8 cellular contexts compared by ENCODE assay signal in the genomic region with DNA sequence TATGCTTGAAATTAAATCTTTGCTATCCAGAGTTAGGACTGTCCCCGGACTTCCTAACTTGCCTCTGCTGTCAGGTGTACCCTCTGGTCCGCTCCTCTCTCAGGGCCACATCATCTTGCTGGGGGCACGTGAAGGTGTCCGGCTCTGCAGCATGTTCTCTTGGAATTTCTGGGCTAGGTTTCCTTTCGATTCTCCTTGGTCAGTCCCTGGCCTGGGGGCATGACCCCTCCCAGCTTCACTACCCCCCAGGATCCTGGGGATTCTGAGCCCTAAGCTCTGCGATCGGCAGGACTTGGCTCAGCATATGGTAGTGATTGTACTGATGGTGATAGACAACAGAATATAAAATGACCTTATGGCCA. TPM values are rescaled to one million over a fixed set of nuclear protein-coding genes. Genes with fewer than 3 reads are reported as not detected.
DNase-seq lines count a peak whose midpoint lies in the region; TF ChIP-seq lines count a peak whose summit lies in the region.

No MANE protein-coding gene starts in this region.

- BruUV-seq in Caco-2 (replicated peaks; lab: Mats Ljungman, UMichigan), result TSS peak; percentile 87
- no TSS peak for BruUV-seq in OCI-LY7 (replicated peaks; lab: Mats Ljungman, UMichigan)

- H3K27ac Mint-ChIP-seq in Caco-2 (ENCODE audit: unreplicated experiment) (peak overlapping the region; percentile 91), endodermal cell (peak overlapping the region; percentile 99)

- H3K9me2 ChIP-seq in OCI-LY7 (ENCODE audit: insufficient read depth, low read length), result no peaks in the 10 kb centered on the region

- no peaks in the 10 kb centered on the region for H4K20me1 ChIP-seq in OCI-LY7 (ENCODE audit: insufficient read depth, low read length)

- H3K9me3 Mint-ChIP-seq in Caco-2 (ENCODE audit: unreplicated experiment), result no peaks in the 10 kb centered on the region
- no peaks in the 10 kb centered on the region for H3K9me3 Mint-ChIP-seq in endodermal cell

- H3K4me2 ChIP-seq in OCI-LY7 (ENCODE audit: low read length), result peak overlapping the region; percentile 60
- peak overlapping the region; percentile 70 for H3K4me2 ChIP-seq in parathyroid adenoma (ENCODE audit: low read length)

- intact Hi-C loops in Caco-2 (cut with micrococcal nuclease; ENCODE audit: unreplicated experiment), result no loop called here
- intact Hi-C loops in OCI-LY7 (cut with micrococcal nuclease; ENCODE audit: unreplicated experiment), result no loop called here

- peaks cover 15% of the 10 kb centered on the region for H3K4me1 ChIP-seq in Caco-2
- H3K4me1 ChIP-seq in OCI-LY7 (ENCODE audit: insufficient read depth, low read length, poor library complexity, severe bottlenecking), result peaks cover 18% of the 10 kb centered on the region
- H3K4me1 ChIP-seq in endodermal cell (ENCODE audit: control insufficient read depth, insufficient read depth, low read length), result no peaks in the 10 kb centered on the region
- H3K4me1 ChIP-seq in parathyroid adenoma, result peaks cover 15% of the 10 kb centered on the region

- H3K9ac ChIP-seq in endodermal cell (ENCODE audit: extremely low read depth, low read length, poor library complexity, severe bottlenecking) (no peak overlapping the region), parathyroid adenoma (no peak overlapping the region)

- H3K27me3 Mint-ChIP-seq in Caco-2 (ENCODE audit: insufficient read depth, unreplicated experiment) (no peaks in the 10 kb centered on the region), endodermal cell (ENCODE audit: insufficient read depth) (peaks cover 5% of the 10 kb centered on the region)

- no peaks in the 10 kb centered on the region for H3K79me2 ChIP-seq in OCI-LY7 (ENCODE audit: insufficient read depth, low read depth, low read length)
- no peaks in the 10 kb centered on the region for H3K79me2 ChIP-seq in parathyroid adenoma

- H3K27me3 ChIP-seq in Caco-2 (replicated peaks; ENCODE audit: control insufficient read depth, insufficient read depth, low read length) (no peaks in the 10 kb centered on the region), endodermal cell (ENCODE audit: control insufficient read depth, insufficient read depth, low read length, poor library complexity, severe bottlenecking) (no peaks in the 10 kb centered on the region), parathyroid adenoma (ENCODE audit: control insufficient read depth, insufficient read depth, low read length) (no peaks in the 10 kb centered on the region)

- CTCF ChIA-PET in Caco-2 (lab: Charles Lee), result interaction anchor here (0.5 to 1.6 kb wide), 6 partner anchors 27 to 188 kb away, joined by 3 to 5 read pairs (median 4); partner anchors contain the start of gene LSM14A
- CTCF ChIA-PET in OCI-LY7 (lab: Charles Lee; ENCODE audit: unreplicated experiment), result no interaction called here

- 94 to 100% methylated on average over 2 to 7 of the region's 7 CpGs for WGBS in endodermal cell (ENCODE audit: insufficient coverage in 1 of 2, insufficient read length in 1 of 2), 2 experiments

- H3K4me1 Mint-ChIP-seq in Caco-2 (ENCODE audit: low read depth, unreplicated experiment) (peaks cover 31% of the 10 kb centered on the region), endodermal cell (peaks cover 19% of the 10 kb centered on the region)

- H2AFZ ChIP-seq in OCI-LY7 (ENCODE audit: low read length) (peak overlapping the region; percentile 93; the same call in 1 of the 2 replicates), parathyroid adenoma (peak overlapping the region; percentile 93)

- H3K27ac ChIP-seq in OCI-LY7 (ENCODE audit: low read depth, low read length, poor library complexity, severe bottlenecking), result no peak overlapping the region
- H3K27ac ChIP-seq in endodermal cell (ENCODE audit: low read depth, low read length), result peak overlapping the region; percentile 67
- peak overlapping the region; percentile 87 for H3K27ac ChIP-seq in parathyroid adenoma

- H3K9me3 ChIP-seq in Caco-2 (no peaks in the 10 kb centered on the region), OCI-LY7 (ENCODE audit: low read length) (no peaks in the 10 kb centered on the region), endodermal cell (ENCODE audit: control insufficient read depth, low read length) (no peaks in the 10 kb centered on the region), parathyroid adenoma (ENCODE audit: control insufficient read depth, low read length) (no peaks in the 10 kb centered on the region)

- POLR2A ChIA-PET in Caco-2 (lab: Charles Lee), result interaction anchor here (0.6 kb wide), 2 partner anchors 9 to 27 kb away, joined by 3 to 4 read pairs; no protein-coding TSS in a partner anchor
- POLR2A ChIA-PET in OCI-LY7 (lab: Charles Lee), result interaction anchor here (0.6 kb wide), 1 partner anchor 103 kb away, joined by 3 read pairs; no protein-coding TSS in a partner anchor

- H3K4me3 Mint-ChIP-seq in Caco-2 (ENCODE audit: unreplicated experiment) (peak overlapping the region; percentile 92), endodermal cell (peak overlapping the region; percentile 78)

- H3K4me3 ChIP-seq in Caco-2 (ENCODE audit: low read depth, low read length) (peak overlapping the region; percentile 33), OCI-LY7 (ENCODE audit: low read depth, low read length, poor library complexity, severe bottlenecking) (peak overlapping the region; percentile 64), endodermal cell (ENCODE audit: low read length) (peak overlapping the region; percentile 85), parathyroid adenoma (ENCODE audit: low read depth, low read length) (peak overlapping the region; percentile 45)

- DNase-seq in Caco-2 (peak in 1 of 2 experiments; percentile 13), OCI-LY7 (ENCODE audit: low spot score) (no peak), endodermal cell (no peak), mucosa of gallbladder (ENCODE audit: low spot score) (no peak), DMS79 (lab: John Stamatoyannopoulos, UW) (no peak), SKM-1 (lab: John Stamatoyannopoulos, UW; ENCODE audit: unreplicated experiment) (no peak), NCI-H2029 (lab: John Stamatoyannopoulos, UW) (no peak)

- no peak for TF ChIP-seq CTCF in Caco-2 (IDR thresholded peaks at IDR 0.05; ENCODE audit: insufficient read depth in 1 of 2, low read depth in 1 of 2, low read length in 1 of 2, severe bottlenecking in 1 of 2, unreplicated experiment in 1 of 2)
- TF ChIP-seq CTCF in OCI-LY7 (conservative IDR thresholded peaks at IDR 0.05; ENCODE audit: low read length), result no peak
- no peak for TF ChIP-seq CTCF in endodermal cell (conservative IDR thresholded peaks at IDR 0.05)
- no peak for TF ChIP-seq CTCF in parathyroid adenoma (IDR thresholded peaks at IDR 0.05)

- H3K36me3 Mint-ChIP-seq in Caco-2 (ENCODE audit: insufficient read depth, unreplicated experiment), result peaks cover 29% of the 10 kb centered on the region
- H3K36me3 Mint-ChIP-seq in endodermal cell (ENCODE audit: low read depth), result peaks cover 2% of the 10 kb centered on the region

- H3K36me3 ChIP-seq in Caco-2 (ENCODE audit: control insufficient read depth, insufficient read depth, low read length) (no peaks in the 10 kb centered on the region), OCI-LY7 (ENCODE audit: insufficient read depth, low read length) (peaks cover 3% of the 10 kb centered on the region; the same call in 1 of the 2 replicates), endodermal cell (ENCODE audit: control insufficient read depth, insufficient read depth, low read length) (peaks cover under 1% of the 10 kb centered on the region), parathyroid adenoma (ENCODE audit: control insufficient read depth, insufficient read depth, low read length) (no peaks in the 10 kb centered on the region)

RNA-seq across cellular contexts. Expression of gene GPI, which starts 5.1 kb away (rescaled TPM):
- total RNA-seq in Caco-2 (2022) (329 and 381 TPM in 2 replicates), OCI-LY7 (2022) (207 and 218 TPM in 2 replicates), endodermal cell (100 to 1,000 TPM; 181 to 183 TPM), mucosa of gallbladder (406 TPM)
- 104 and 111 TPM in 2 replicates for total RNA-seq in OCI-LY7 (2014; rRNA removed; shearing (Covaris generic))
- 139 TPM for polyA plus RNA-seq in endodermal cell (2013, experiment 1 of 2)
- polyA plus RNA-seq in endodermal cell (2013, experiment 2 of 2), result 133 TPM

RNA-seq across cellular contexts. Expression of gene PDCD2L, which starts 44.3 kb away (rescaled TPM):
- total RNA-seq in Caco-2 (2022) (33.2 and 40.2 TPM in 2 replicates), OCI-LY7 (2022) (22.6 and 27.5 TPM in 2 replicates), endodermal cell (10 to 100 TPM; 25.0 to 25.1 TPM), mucosa of gallbladder (5.7 TPM)
- 22.4 and 30.0 TPM in 2 replicates for total RNA-seq in OCI-LY7 (2014; rRNA removed; shearing (Covaris generic))
- polyA plus RNA-seq in endodermal cell (2013, experiment 1 of 2), result 25.7 TPM
- polyA plus RNA-seq in endodermal cell (2013, experiment 2 of 2), result 15.5 TPM

Comparison
In these comparisons a context has a peak if more than half of its experiments do, and no peak if none do; other contexts are left out.
1. H3K4me3 ChIP-seq: peak in every context shown above with its lines; median percentile 85 in endodermal cell; 64 in OCI-LY7; 45 in parathyroid adenoma; 33 in Caco-2.